19 cellular contexts compared by ENCODE assay signal in the genomic region with DNA sequence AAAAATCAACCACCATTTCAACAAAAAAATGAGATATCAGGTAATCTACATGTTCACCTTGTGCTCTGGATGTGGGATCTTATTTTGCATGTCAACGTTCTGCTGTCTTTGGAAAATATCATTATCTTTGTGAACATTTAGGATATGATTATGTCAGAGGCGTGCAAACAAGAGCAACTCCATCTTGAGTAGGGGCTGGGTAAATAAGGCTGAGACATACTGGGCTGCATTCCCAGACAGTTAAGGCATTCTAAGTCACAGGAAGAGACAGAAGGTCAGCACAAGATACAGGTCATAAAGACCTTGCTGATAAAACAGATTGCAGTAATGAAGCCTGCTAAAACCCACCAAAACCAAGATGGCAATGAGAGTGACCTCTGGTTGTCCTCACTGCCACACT. TPM values are rescaled to one million over a fixed set of nuclear protein-coding genes. Genes with fewer than 3 reads are reported as not detected.
DNase-seq lines count a peak whose midpoint lies in the region; ATAC-seq, FAIRE-seq and TF ChIP-seq lines count a peak whose summit lies in the region.
"Had no signal": no experiment of that assay in that cellular context is flagged by ENCODE, and none has a peak within 500 bp of the region (broad histone marks: within the 10 kb centered on the region; RNA-seq: fewer than 3 reads in every experiment).

No MANE protein-coding gene starts in this region.

- H3K27me3 Mint-ChIP-seq in nephron (ENCODE audit: low read depth) = no peaks in the 10 kb centered on the region
- H3K27me3 Mint-ChIP-seq in T-helper 2 cell treated with Interferon-gamma antibody and Interleukin-4, amounts not matched to agents 5 μg/mL and 100 μg/mL, for 36 hours (ENCODE audit: low read depth) = no peaks in the 10 kb centered on the region
- H3K27me3 Mint-ChIP-seq in activated CD8-positive, alpha-beta T cell treated with anti-CD3 and anti-CD28 coated beads for 36 hours = no peaks in the 10 kb centered on the region
- H3K27me3 Mint-ChIP-seq: IgD-negative memory B cell had no signal

- no peak overlapping the region for H3K4me2 ChIP-seq in SK-N-SH
- H3K4me2 ChIP-seq in K562 (ENCODE audit: insufficient read depth, low read length) = no peak overlapping the region
- H3K4me2 ChIP-seq in hepatocyte = no peak overlapping the region
- H3K4me2 ChIP-seq: A549, BLaER1 had no signal

- no peaks in the 10 kb centered on the region for H3K36me3 Mint-ChIP-seq in nephron (ENCODE audit: low read depth)
- peaks cover 0 to 5% of the 10 kb centered on the region in 2 donors for H3K36me3 Mint-ChIP-seq in activated naive CD4-positive, alpha-beta T cell treated with anti-CD3 and anti-CD28 coated beads, Interleukin-2, amount 50 U/mL, for 72 hours
- H3K36me3 Mint-ChIP-seq in T-helper 2 cell treated with Interferon-gamma antibody and Interleukin-4, amounts not matched to agents 5 μg/mL and 100 μg/mL, for 36 hours (ENCODE audit: low read depth) = peaks cover 7% of the 10 kb centered on the region
- H3K36me3 Mint-ChIP-seq in activated CD8-positive, alpha-beta T cell treated with anti-CD3 and anti-CD28 coated beads for 36 hours (ENCODE audit: low read depth) = no peaks in the 10 kb centered on the region
- H3K36me3 Mint-ChIP-seq: CD4-positive, CD25-positive, alpha-beta regulatory T cell had no signal

- peak overlapping the region; percentile 16 to 82 (median 65) for H3K27ac Mint-ChIP-seq in nephron
- no peak overlapping the region for H3K27ac Mint-ChIP-seq in activated naive CD4-positive, alpha-beta T cell treated with anti-CD3 and anti-CD28 coated beads, Interleukin-2, amount 50 U/mL, for 72 hours
- no peak overlapping the region for H3K27ac Mint-ChIP-seq in T-helper 2 cell treated with Interferon-gamma antibody and Interleukin-4, amounts not matched to agents 5 μg/mL and 100 μg/mL, for 36 hours
- no peak overlapping the region for H3K27ac Mint-ChIP-seq in activated CD8-positive, alpha-beta T cell treated with anti-CD3 and anti-CD28 coated beads for 36 hours
- H3K27ac Mint-ChIP-seq: CD4-positive, CD25-positive, alpha-beta regulatory T cell; HFFc6; IgD-negative memory B cell had no signal

- H3K4me3 Mint-ChIP-seq in nephron = no peak overlapping the region
- no peak overlapping the region for H3K4me3 Mint-ChIP-seq in T-helper 2 cell treated with Interferon-gamma antibody and Interleukin-4, amounts not matched to agents 5 μg/mL and 100 μg/mL, for 36 hours
- no peak overlapping the region for H3K4me3 Mint-ChIP-seq in activated CD8-positive, alpha-beta T cell treated with anti-CD3 and anti-CD28 coated beads for 36 hours
- H3K4me3 Mint-ChIP-seq: CD4-positive, CD25-positive, alpha-beta regulatory T cell; HFFc6; IgD-negative memory B cell had no signal

- CTCF ChIA-PET in SK-N-SH (lab: Yijun Ruan, JAX) (no interaction called here), K562 (lab: Yijun Ruan, JAX; ENCODE audit: low intra/inter-chr PET ratio) (no interaction called here)
- CTCF ChIA-PET in activated CD8-positive, alpha-beta T cell treated with anti-CD3 and anti-CD28 coated beads for 36 hours (lab: Charles Lee) = interaction anchor here (2.3 kb wide), 1 partner anchor 15 kb away, joined by 5 read pairs; no protein-coding TSS in a partner anchor

- no peak for TF ChIP-seq EP300 in SK-N-SH (IDR thresholded peaks at IDR 0.05; ENCODE audit: borderline replicate concordance in 1 of 2, low read depth in 1 of 2, low read length in 1 of 2)
- no peak for TF ChIP-seq EP300 in K562 (IDR thresholded peaks at IDR 0.05; ENCODE audit: low read length)

- H4K20me1 ChIP-seq in SK-N-SH (ENCODE audit: insufficient read depth) (no peaks in the 10 kb centered on the region), K562 (replicated peaks; ENCODE audit: control insufficient read depth, insufficient read depth, low read length) (no peaks in the 10 kb centered on the region), hepatocyte (ENCODE audit: insufficient read depth, poor library complexity, severe bottlenecking) (no peaks in the 10 kb centered on the region)
- H4K20me1 ChIP-seq: BLaER1 had no signal

- H2AFZ ChIP-seq in SK-N-SH (ENCODE audit: low read depth) (0 out of 2 replicates have a peak overlapping the region, but pooled peaks have one; percentile 5), K562 (ENCODE audit: low read depth, low read length) (no peak overlapping the region), hepatocyte (no peak overlapping the region)

- DNase-seq in Daoy (ENCODE audit: low read depth) (peak; percentile 22), SK-N-SH (no peak), K562 (ENCODE audit: extremely low read depth in 1 of 4, low spot score in 3 of 4) (no peak), hepatocyte (ENCODE audit: low spot score) (no peak)
- no peak for DNase-seq in activated naive CD4-positive, alpha-beta T cell treated with anti-CD3 and anti-CD28 coated beads, Interleukin-2, amount 50 U/mL, for 72 hours (ENCODE audit: low spot score in 2 of 2)
- DNase-seq in T-helper 2 cell treated with Interferon-gamma antibody and Interleukin-4, amounts not matched to agents 5 μg/mL and 100 μg/mL, for 36 hours (ENCODE audit: low spot score) = no peak
- DNase-seq in activated CD8-positive, alpha-beta T cell treated with anti-CD3 and anti-CD28 coated beads for 36 hours = no peak
- DNase-seq: Calu3; CD4-positive, CD25-positive, alpha-beta regulatory T cell; DMS 273 treated with DMSO at 0.1 percent for 48 hours; DMS79; GDM1; HCEC 1CT; HFFc6 had no signal

- H3K9me2 ChIP-seq in SK-N-SH = no peaks in the 10 kb centered on the region
- no peaks in the 10 kb centered on the region for H3K9me2 ChIP-seq in hepatocyte (replicated peaks; ENCODE audit: insufficient read depth)

- H3F3A ChIP-seq in SK-N-SH (replicated peaks; ENCODE audit: insufficient read depth) = peaks cover 4% of the 10 kb centered on the region

- H3K27ac ChIP-seq in SK-N-SH (ENCODE audit: low read depth in 2 of 2, low read length in 1 of 2) (no peak overlapping the region), K562 (ENCODE audit: extremely low read depth, low read depth, low read length) (no peak overlapping the region), hepatocyte (no peak overlapping the region)
- H3K27ac ChIP-seq: A549, BLaER1 had no signal

- no peaks in the 10 kb centered on the region for H3K9me3 Mint-ChIP-seq in nephron
- H3K9me3 Mint-ChIP-seq in activated naive CD4-positive, alpha-beta T cell treated with anti-CD3 and anti-CD28 coated beads, Interleukin-2, amount 50 U/mL, for 72 hours = peaks cover 4 to 9% of the 10 kb centered on the region in 2 donors
- H3K9me3 Mint-ChIP-seq in T-helper 2 cell treated with Interferon-gamma antibody and Interleukin-4, amounts not matched to agents 5 μg/mL and 100 μg/mL, for 36 hours = peaks cover 12% of the 10 kb centered on the region
- H3K9me3 Mint-ChIP-seq in activated CD8-positive, alpha-beta T cell treated with anti-CD3 and anti-CD28 coated beads for 36 hours = peaks cover 1% of the 10 kb centered on the region
- H3K9me3 Mint-ChIP-seq: HFFc6 had no signal

- POLR2A ChIA-PET in SK-N-SH (lab: Yijun Ruan, JAX) = no interaction called here
- POLR2A ChIA-PET in K562 (lab: Yijun Ruan, JAX) = no interaction called here
- POLR2A ChIA-PET in activated CD8-positive, alpha-beta T cell treated with anti-CD3 and anti-CD28 coated beads for 36 hours (lab: Charles Lee) = no interaction called here

- H3K27me3 ChIP-seq in SK-N-SH (ENCODE audit: insufficient read depth) (no peaks in the 10 kb centered on the region), K562 (ENCODE audit: control insufficient read depth in 2 of 2, insufficient read depth in 2 of 2, low read length in 2 of 2) (no peaks in the 10 kb centered on the region), hepatocyte (no peaks in the 10 kb centered on the region)
- H3K27me3 ChIP-seq: BLaER1 had no signal

- FAIRE-seq in K562 (lab: Jason Lieb, UNC) = no peak
- FAIRE-seq: A549, GM12892 had no signal

- H3K79me2 ChIP-seq in SK-N-SH (ENCODE audit: insufficient read depth) = no peaks in the 10 kb centered on the region
- H3K79me2 ChIP-seq in K562 (ENCODE audit: control insufficient read depth, insufficient read depth, low read length) = no peaks in the 10 kb centered on the region
- no peaks in the 10 kb centered on the region for H3K79me2 ChIP-seq in hepatocyte

- no peaks in the 10 kb centered on the region for H3K9me1 ChIP-seq in K562 (ENCODE audit: control insufficient read depth, insufficient read depth, low read length)

- H3K4me1 Mint-ChIP-seq in nephron = peaks cover 37% of the 10 kb centered on the region
- peaks cover 44% of the 10 kb centered on the region for H3K4me1 Mint-ChIP-seq in T-helper 2 cell treated with Interferon-gamma antibody and Interleukin-4, amounts not matched to agents 5 μg/mL and 100 μg/mL, for 36 hours (ENCODE audit: low read depth)
- H3K4me1 Mint-ChIP-seq in activated CD8-positive, alpha-beta T cell treated with anti-CD3 and anti-CD28 coated beads for 36 hours (ENCODE audit: low read depth) = peaks cover 21% of the 10 kb centered on the region

- no TSS peak for BruUV-seq in K562 (replicated peaks; lab: Mats Ljungman, UMichigan)

- TF ChIP-seq RAD21 in SK-N-SH (IDR thresholded peaks at IDR 0.05; ENCODE audit: low read length) (no peak), K562 (CRISPR knock-in tag; conservative IDR thresholded peaks at IDR 0.05 in 1 of 2, IDR thresholded peaks at IDR 0.05 in 1 of 2) (no peak)

- no peaks in the 10 kb centered on the region for H3K36me3 ChIP-seq in SK-N-SH (replicated peaks in 1 of 2; ENCODE audit: control insufficient read depth in 1 of 2, insufficient read depth in 2 of 2, low read length in 1 of 2)
- no peaks in the 10 kb centered on the region for H3K36me3 ChIP-seq in K562 (ENCODE audit: control insufficient read depth, insufficient read depth, low read length)
- H3K36me3 ChIP-seq in hepatocyte (replicated peaks; ENCODE audit: insufficient read depth, low read depth) = no peaks in the 10 kb centered on the region

- in situ Hi-C loops in K562 (cut with MboI) = no loop called here

- no peak overlapping the region for H3K9ac ChIP-seq in SK-N-SH
- no peak overlapping the region for H3K9ac ChIP-seq in K562 (ENCODE audit: insufficient read depth in 1 of 2, low read depth in 2 of 2, low read length in 2 of 2)
- H3K9ac ChIP-seq: BLaER1 had no signal

- no peak for TF ChIP-seq POLR2A in K562 (conservative IDR thresholded peaks at IDR 0.05)

- H3K4me1 ChIP-seq in SK-N-SH (ENCODE audit: control insufficient read depth in 1 of 2, insufficient read depth in 2 of 2, low read depth in 1 of 2, low read length in 1 of 2) = peaks cover 0 to 23% of the 10 kb centered on the region in 2 experiments; a peak in 1 of 4 replicates
- H3K4me1 ChIP-seq in K562 (replicated peaks in 1 of 2; ENCODE audit: control insufficient read depth in 2 of 2, insufficient read depth in 2 of 2, low read length in 2 of 2) = no peaks in the 10 kb centered on the region
- no peaks in the 10 kb centered on the region for H3K4me1 ChIP-seq in hepatocyte (ENCODE audit: insufficient read depth)
- H3K4me1 ChIP-seq: A549 had no signal

- no peak for ATAC-seq in K562
- no peak for ATAC-seq in activated naive CD4-positive, alpha-beta T cell treated with anti-CD3 and anti-CD28 coated beads, Interleukin-2, amount 50 U/mL, for 72 hours
- ATAC-seq in activated CD8-positive, alpha-beta T cell treated with anti-CD3 and anti-CD28 coated beads for 36 hours = no peak
- ATAC-seq: A549 had no signal

- WGBS in SK-N-SH (ENCODE audit: low lambda C conversion rate) = 33% methylated on average over 2 of the region's 2 CpGs
- WGBS in K562 (ENCODE audit: insufficient coverage, low coverage, missing lambda C conversion rate) = 4% methylated on average over 2 of the region's 2 CpGs
- 86% methylated on average over 2 of the region's 2 CpGs for WGBS in hepatocyte (ENCODE audit: low lambda C conversion rate, missing lambda C conversion rate)

- no peak overlapping the region for H3K4me3 ChIP-seq in SK-N-SH (ENCODE audit: low read depth in 2 of 2, low read length in 1 of 2)
- H3K4me3 ChIP-seq in K562 = no peak overlapping the region
- no peak overlapping the region for H3K4me3 ChIP-seq in hepatocyte
- H3K4me3 ChIP-seq: A549, BLaER1 had no signal

- intact Hi-C loops in K562 (cut with micrococcal nuclease) = no loop called here
- intact Hi-C loops in activated CD8-positive, alpha-beta T cell treated with anti-CD3 and anti-CD28 coated beads for 36 hours (cut with micrococcal nuclease) = no loop called here

- TF ChIP-seq CTCF in SK-N-SH (IDR thresholded peaks at IDR 0.05) (no peak), K562 (IDR thresholded peaks at IDR 0.05 in 2 of 3, conservative IDR thresholded peaks at IDR 0.05 in 1 of 3; ENCODE audit: insufficient read depth in 2 of 3, low read depth in 1 of 3, low read length in 3 of 3) (no peak), nephron (IDR thresholded peaks at IDR 0.05; ENCODE audit: unreplicated experiment in 3 of 3) (no peak), hepatocyte (IDR thresholded peaks at IDR 0.05; ENCODE audit: poor library complexity) (no peak)
- no peak for TF ChIP-seq CTCF in activated CD8-positive, alpha-beta T cell treated with anti-CD3 and anti-CD28 coated beads for 36 hours (IDR thresholded peaks at IDR 0.05)

- H3K9me3 ChIP-seq in SK-N-SH (no peaks in the 10 kb centered on the region), K562 (replicated peaks; ENCODE audit: control insufficient read depth, insufficient read depth, low read depth, low read length) (no peaks in the 10 kb centered on the region), hepatocyte (ENCODE audit: low read depth) (no peaks in the 10 kb centered on the region)
- H3K9me3 ChIP-seq: A549 had no signal

RNA-seq across cellular contexts. Expression of a gene that starts 28.8 kb away (rescaled TPM):
- total RNA-seq in Daoy (2014; rRNA removed; shearing (Covaris generic)) = 7.1 and 8.9 TPM in 2 replicates
- polyA plus RNA-seq in SK-N-SH (2012; rRNA removed) (1.7 and 2.1 TPM in 2 replicates), K562 (2011; rRNA removed) (3.8 and 4.3 TPM in 2 replicates), K562 (2014; fragmentation: Illumina TruSeq; extraction: Trizol) (8.2 and 10.1 TPM in 2 replicates), K562 (2014; fragmentation: Nextera tagmentation; extraction: Ambion mirVana) (1 to 10 TPM; 2.0 to 2.5 TPM), K562 (2014; rRNA removed) (5.3 TPM in 2 replicates), hepatocyte (2.5 and 3.8 TPM in 2 replicates)
- 1.7 and 2.0 TPM in 2 replicates for polyA plus RNA-seq in SK-N-SH (2012; cell fraction: cytosol; rRNA removed)
- polyA plus RNA-seq in SK-N-SH (2012; cell fraction: nucleus; rRNA removed) = 1.7 and 2.7 TPM in 2 replicates
- 7.0 and 15.8 TPM in 2 replicates for total RNA-seq in K562 (2011; cell fraction: chromatin; rRNA removed; ENCODE audit: low replicate concordance)
- total RNA-seq in K562 (2011; cell fraction: nucleolus; rRNA removed) = 5.2 and 5.5 TPM in 2 replicates
- 7.4 and 8.9 TPM in 2 replicates for total RNA-seq in K562 (2011; cell fraction: nucleoplasm; rRNA removed)
- total RNA-seq in K562 (2014; rRNA removed) (8.3 and 9.3 TPM in 2 replicates), K562 (2014; rRNA removed; fragmentation: Illumina TruSeq; extraction: Trizol) (13.4 and 13.7 TPM in 2 replicates), K562 (2015; rRNA removed; fragmentation: Illumina TruSeq; extraction: Trizol) (15.8 and 16.7 TPM in 2 replicates), K562 (2021) (8.5 TPM in 2 replicates), hepatocyte (6.7 and 6.9 TPM in 2 replicates)
- 2.6 and 3.1 TPM in 2 replicates for polyA plus RNA-seq in K562 (2011; cell fraction: cytosol; rRNA removed)
- polyA plus RNA-seq in K562 (2011; cell fraction: nucleus; rRNA removed) = 3.7 and 4.5 TPM in 2 replicates
- polyA plus RNA-seq in K562 (2012) = 5.4 and 5.5 TPM in 2 replicates
- polyA minus RNA-seq in K562 (2011; rRNA and poly(A)+ RNA removed) = 7.6 and 7.9 TPM in 2 replicates
- polyA minus RNA-seq in K562 (2011; cell fraction: cytosol; rRNA and poly(A)+ RNA removed) = 4.4 and 5.5 TPM in 2 replicates
- 4.2 and 7.4 TPM in 2 replicates for polyA minus RNA-seq in K562 (2011; cell fraction: nucleus; rRNA and poly(A)+ RNA removed)
- total RNA-seq in activated naive CD4-positive, alpha-beta T cell treated with anti-CD3 and anti-CD28 coated beads, Interleukin-2, amount 50 U/mL, for 72 hours = 10 to 100 TPM; 10.8 to 11.5 TPM
- total RNA-seq in activated CD8-positive, alpha-beta T cell treated with anti-CD3 and anti-CD28 coated beads for 36 hours = 10 to 100 TPM; 10.5 to 11.8 TPM

RNA-seq across cellular contexts. Expression of a gene that starts 56.3 kb away (rescaled TPM):
- 22.6 and 24.2 TPM in 2 replicates for total RNA-seq in Daoy (2014; rRNA removed; shearing (Covaris generic))
- polyA plus RNA-seq in SK-N-SH (2012; rRNA removed) = 45.6 and 56.3 TPM in 2 replicates
- polyA plus RNA-seq in SK-N-SH (2012; cell fraction: cytosol; rRNA removed) = 11.8 and 17.2 TPM in 2 replicates
- 320 and 340 TPM in 2 replicates for polyA plus RNA-seq in SK-N-SH (2012; cell fraction: nucleus; rRNA removed)
- 67.8 and 124 TPM in 2 replicates for total RNA-seq in K562 (2011; cell fraction: chromatin; rRNA removed; ENCODE audit: low replicate concordance)
- 63.3 and 63.4 TPM in 2 replicates for total RNA-seq in K562 (2011; cell fraction: nucleolus; rRNA removed)
- total RNA-seq in K562 (2011; cell fraction: nucleoplasm; rRNA removed) = 56.3 and 70.8 TPM in 2 replicates
- 7.0 and 10.5 TPM in 2 replicates for total RNA-seq in K562 (2014; rRNA removed)
- 3.0 and 3.7 TPM in 2 replicates for total RNA-seq in K562 (2014; rRNA removed; fragmentation: Illumina TruSeq; extraction: Trizol)
- 4.6 and 5.3 TPM in 2 replicates for total RNA-seq in K562 (2015; rRNA removed; fragmentation: Illumina TruSeq; extraction: Trizol)
- 11.0 and 12.3 TPM in 2 replicates for total RNA-seq in K562 (2021)
- polyA plus RNA-seq in K562 (2011; rRNA removed) = 11.5 and 11.6 TPM in 2 replicates
- 5.4 and 9.1 TPM in 2 replicates for polyA plus RNA-seq in K562 (2011; cell fraction: cytosol; rRNA removed)
- 72.2 and 124 TPM in 2 replicates for polyA plus RNA-seq in K562 (2011; cell fraction: nucleus; rRNA removed)
- polyA plus RNA-seq in K562 (2012) = 10.9 and 26.0 TPM in 2 replicates
- polyA plus RNA-seq in K562 (2014; fragmentation: Illumina TruSeq; extraction: Trizol) = 8.4 and 9.0 TPM in 2 replicates
- polyA plus RNA-seq in K562 (2014; fragmentation: Nextera tagmentation; extraction: Ambion mirVana) = under 1 TPM; 0.07 to 0.15 TPM
- polyA plus RNA-seq in K562 (2014; rRNA removed) = 11.5 and 15.2 TPM in 2 replicates
- 3.5 and 4.8 TPM in 2 replicates for polyA minus RNA-seq in K562 (2011; rRNA and poly(A)+ RNA removed)
- polyA minus RNA-seq in K562 (2011; cell fraction: cytosol; rRNA and poly(A)+ RNA removed) = 3.5 and 5.0 TPM in 2 replicates
- polyA minus RNA-seq in K562 (2011; cell fraction: nucleus; rRNA and poly(A)+ RNA removed) = 12.9 and 14.9 TPM in 2 replicates
- total RNA-seq in activated naive CD4-positive, alpha-beta T cell treated with anti-CD3 and anti-CD28 coated beads, Interleukin-2, amount 50 U/mL, for 72 hours = 10 to 100 TPM; 32.9 to 45.7 TPM
- total RNA-seq in activated CD8-positive, alpha-beta T cell treated with anti-CD3 and anti-CD28 coated beads for 36 hours = 10 to 100 TPM; 17.7 TPM
- 38.2 and 46.5 TPM in 2 replicates for total RNA-seq in hepatocyte
- 51.2 and 52.7 TPM in 2 replicates for polyA plus RNA-seq in hepatocyte

Comparison
In these comparisons a context has a peak if more than half of its experiments do, and no peak if none do; other contexts are left out.
1. H3K27ac Mint-ChIP-seq: peak in nephron (3 of 3); none in activated naive CD4-positive, alpha-beta T cell treated with anti-CD3 and anti-CD28 coated beads, Interleukin-2, amount 50 U/mL, for 72 hours (0 of 2), T-helper 2 cell treated with Interferon-gamma antibody and Interleukin-4, amounts not matched to agents 5 μg/mL and 100 μg/mL, for 36 hours (single experiment) and activated CD8-positive, alpha-beta T cell treated with anti-CD3 and anti-CD28 coated beads for 36 hours (single experiment).